ENCODE assay signal across 18 cellular contexts in the genomic region with DNA sequence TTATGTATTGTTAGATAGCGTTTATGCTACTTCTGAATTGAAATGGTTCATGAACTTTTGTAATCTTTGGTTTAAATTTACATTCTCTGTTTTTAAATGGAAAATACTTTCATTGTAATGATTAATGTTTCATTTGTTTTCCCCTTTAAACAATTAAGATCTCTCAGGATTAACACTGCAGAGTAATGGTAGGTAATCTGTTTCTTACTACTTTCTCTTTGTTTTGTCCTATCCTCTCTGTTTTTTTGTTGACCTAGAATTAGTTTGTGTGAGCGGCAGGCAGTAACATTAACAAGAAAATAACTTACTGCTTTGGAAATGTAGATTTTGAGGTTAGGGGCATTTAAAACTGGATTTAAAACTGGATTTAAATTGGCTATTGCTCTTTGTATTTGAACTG. TPM values are rescaled to one million over a fixed set of nuclear protein-coding genes. Genes with fewer than 3 reads are reported as not detected.
DNase-seq lines count a peak whose midpoint lies in the region; ATAC-seq, FAIRE-seq and TF ChIP-seq lines count a peak whose summit lies in the region.
"Had no signal": no experiment of that assay in that cellular context is flagged by ENCODE, and none has a peak within 500 bp of the region (broad histone marks: within the 10 kb centered on the region; RNA-seq: fewer than 3 reads in every experiment).

No MANE protein-coding gene starts in this region.

- peak overlapping the region; percentile 68 for H3K27ac ChIP-seq in GM23338 (ENCODE audit: low read depth)
- no peak overlapping the region for H3K27ac ChIP-seq in endodermal cell (ENCODE audit: low read depth, low read length)
- no peak overlapping the region for H3K27ac ChIP-seq in pancreas
- H3K27ac ChIP-seq in A673 (ENCODE audit: low read depth, low read length, poor library complexity, severe bottlenecking) = no peak overlapping the region

- peak overlapping the region; percentile 2; the same call in 1 of the 2 replicates for H3K4me3 ChIP-seq in GM23338
- H3K4me3 ChIP-seq in endodermal cell (ENCODE audit: low read length) = no peak overlapping the region
- H3K4me3 ChIP-seq in pancreas = no peak overlapping the region
- no peak overlapping the region for H3K4me3 ChIP-seq in A673 (ENCODE audit: low read depth, low read length, poor library complexity, severe bottlenecking)

- no peak for DNase-seq in activated T-cell treated with anti-CD3 and anti-CD28 coated beads, Interleukin-2, amount 50 U/mL, for 72 hours
- DNase-seq in activated T-cell treated with anti-CD3 and anti-CD28 coated beads for 4 hours = no peak
- DNase-seq in GM23338 (ENCODE audit: low spot score) = peak; percentile 37
- DNase-seq in endodermal cell = no peak
- DNase-seq in pancreas = no peak
- no peak for DNase-seq in NOMO-1 treated with DMSO at 0.1 percent for 48 hours (lab: John Stamatoyannopoulos, UW; ENCODE audit: unreplicated experiment)
- DNase-seq in GM10248 (ENCODE audit: extremely low spot score) = no peak
- no peak for DNase-seq in A673 (ENCODE audit: low spot score)
- DNase-seq: Calu3, DMS79, Karpas-422, NCI-H1105 treated with DMSO at 0.1 percent for 48 hours, NCI-H187 treated with DMSO at 0.1 percent for 48 hours, NCI-H2171, NCI-H446 treated with DMSO at 0.1 percent for 48 hours, NCI-H748 treated with DMSO at 0.1 percent for 48 hours had no signal

- peaks cover 69% of the 10 kb centered on the region for H3K79me2 ChIP-seq in GM23338 (replicated peaks; ENCODE audit: insufficient read depth)

- no peaks in the 10 kb centered on the region for H3K9me2 ChIP-seq in GM23338 (ENCODE audit: insufficient read depth)

- H3K4me1 ChIP-seq in GM23338 (ENCODE audit: insufficient read depth) (peaks cover 53% of the 10 kb centered on the region), endodermal cell (ENCODE audit: control insufficient read depth, insufficient read depth, low read length) (no peaks in the 10 kb centered on the region), pancreas (peaks cover 11 to 20% (median 14%) of the 10 kb centered on the region in 3 donors), A673 (ENCODE audit: insufficient read depth, low read length, poor library complexity, severe bottlenecking) (peaks cover 13% of the 10 kb centered on the region)

- no peak overlapping the region for H3K9ac ChIP-seq in endodermal cell (ENCODE audit: extremely low read depth, low read length, poor library complexity, severe bottlenecking)

- WGBS in endodermal cell (ENCODE audit: insufficient coverage in 1 of 2, insufficient read length in 1 of 2), 2 experiments = 89 to 100% methylated on average over 1 to 2 of the region's 2 CpGs
- WGBS in pancreas, 2 donors = 91 to 96% methylated on average over 2 of the region's 2 CpGs

- H3K4me1 Mint-ChIP-seq in activated T-cell treated with anti-CD3 and anti-CD28 coated beads, Interleukin-2, amount 50 U/mL, for 72 hours (ENCODE audit: low read depth) = peaks cover 40% of the 10 kb centered on the region
- peaks cover 51% of the 10 kb centered on the region for H3K4me1 Mint-ChIP-seq in GM23338
- H3K4me1 Mint-ChIP-seq in endodermal cell = peaks cover 38% of the 10 kb centered on the region

- intact Hi-C loops in pancreas (cut with DNase I) (no loop called here), A673 (cut with micrococcal nuclease; ENCODE audit: unreplicated experiment) (no loop called here)

- H3K27ac Mint-ChIP-seq in activated T-cell treated with anti-CD3 and anti-CD28 coated beads, Interleukin-2, amount 50 U/mL, for 72 hours = peak overlapping the region; percentile 63
- H3K27ac Mint-ChIP-seq in GM23338 (peak overlapping the region; percentile 79), endodermal cell (peak overlapping the region; percentile 85)

- no peaks in the 10 kb centered on the region; the same call in 1 of the 2 replicates for H4K20me1 ChIP-seq in GM23338 (replicated peaks; ENCODE audit: insufficient read depth)

- ATAC-seq in activated T-cell treated with anti-CD3 and anti-CD28 coated beads, Interleukin-2, amount 50 U/mL, for 72 hours (replicated peaks in 1 of 2) = no peak
- ATAC-seq in GM23338 (peak; percentile 58), pancreas (no peak)
- ATAC-seq: Panc1, Right ventricle myocardium inferior had no signal

- no peaks in the 10 kb centered on the region for H3F3A ChIP-seq in GM23338 (replicated peaks; ENCODE audit: low read depth)

- H3K9me3 Mint-ChIP-seq in activated T-cell treated with anti-CD3 and anti-CD28 coated beads, Interleukin-2, amount 50 U/mL, for 72 hours = no peaks in the 10 kb centered on the region
- H3K9me3 Mint-ChIP-seq in GM23338 = no peaks in the 10 kb centered on the region
- H3K9me3 Mint-ChIP-seq in endodermal cell = no peaks in the 10 kb centered on the region

- H3K9me3 ChIP-seq in endodermal cell (ENCODE audit: control insufficient read depth, low read length) (no peaks in the 10 kb centered on the region), pancreas (no peaks in the 10 kb centered on the region), A673 (ENCODE audit: low read depth, low read length, poor library complexity, severe bottlenecking) (no peaks in the 10 kb centered on the region)

- CTCF ChIA-PET in GM10248 (lab: Yijun Ruan, JAX) = interaction anchor here (1.2 to 3.3 kb wide), 3 partner anchors 9 to 228 kb away, joined by 3 to 52 read pairs (median 15); a partner anchor contains a TSS
- CTCF ChIA-PET in A673 (lab: Charles Lee) = no interaction called here

- POLR2A ChIA-PET in GM10248 (lab: Yijun Ruan, JAX) = no interaction called here
- POLR2A ChIA-PET in A673 (lab: Charles Lee; ENCODE audit: low non-redundant PET) = no interaction called here

- H3K27me3 Mint-ChIP-seq in activated T-cell treated with anti-CD3 and anti-CD28 coated beads, Interleukin-2, amount 50 U/mL, for 72 hours (ENCODE audit: low read depth) = no peaks in the 10 kb centered on the region
- peaks cover 7% of the 10 kb centered on the region for H3K27me3 Mint-ChIP-seq in GM23338 (ENCODE audit: insufficient read depth, low read depth, poor library complexity)
- no peaks in the 10 kb centered on the region for H3K27me3 Mint-ChIP-seq in endodermal cell (ENCODE audit: insufficient read depth)

- H3K4me2 ChIP-seq in GM23338 = peak overlapping the region; percentile 46

- H3K27me3 ChIP-seq in GM23338 (ENCODE audit: insufficient read depth) = no peaks in the 10 kb centered on the region
- H3K27me3 ChIP-seq in endodermal cell (ENCODE audit: control insufficient read depth, insufficient read depth, low read length, poor library complexity, severe bottlenecking) = no peaks in the 10 kb centered on the region
- H3K27me3 ChIP-seq in pancreas = no peaks in the 10 kb centered on the region
- no peaks in the 10 kb centered on the region for H3K27me3 ChIP-seq in A673 (replicated peaks; ENCODE audit: insufficient read depth, low read depth, low read length, poor library complexity)

- H3K4me3 Mint-ChIP-seq in activated T-cell treated with anti-CD3 and anti-CD28 coated beads, Interleukin-2, amount 50 U/mL, for 72 hours = no peak overlapping the region
- peak overlapping the region; percentile 31; the same call in 2 of the 3 replicates for H3K4me3 Mint-ChIP-seq in GM23338
- peak overlapping the region; percentile 2 for H3K4me3 Mint-ChIP-seq in endodermal cell

- no peak overlapping the region for H2AFZ ChIP-seq in GM23338

- no TSS peak for BruUV-seq in A673 (replicated peaks; lab: Mats Ljungman, UMichigan)

- peak; percentile 5 for FAIRE-seq in pancreas (lab: Jason Lieb, UNC)

- H3K36me3 ChIP-seq in GM23338 (ENCODE audit: insufficient read depth) (no peaks in the 10 kb centered on the region), endodermal cell (ENCODE audit: control insufficient read depth, insufficient read depth, low read length) (peaks cover 63% of the 10 kb centered on the region), pancreas (peaks cover 0 to 11% (median 10%) of the 10 kb centered on the region in 3 donors), A673 (ENCODE audit: insufficient read depth, low read length, poor library complexity, severe bottlenecking) (peaks cover 37% of the 10 kb centered on the region)

- TF ChIP-seq CTCF in GM23338 (conservative IDR thresholded peaks at IDR 0.05; ENCODE audit: low read depth in 2 of 2) = no peak
- no peak for TF ChIP-seq CTCF in endodermal cell (conservative IDR thresholded peaks at IDR 0.05)
- no peak for TF ChIP-seq CTCF in pancreas (IDR thresholded peaks at IDR 0.05)
- no peak for TF ChIP-seq CTCF in GM10248 (IDR thresholded peaks at IDR 0.05; ENCODE audit: control extremely low read depth, extremely low read depth, low read depth, missing control alignments)
- TF ChIP-seq CTCF in A673 (conservative IDR thresholded peaks at IDR 0.05; ENCODE audit: low read depth, low read length) = no peak

- H3K36me3 Mint-ChIP-seq in activated T-cell treated with anti-CD3 and anti-CD28 coated beads, Interleukin-2, amount 50 U/mL, for 72 hours (ENCODE audit: insufficient read depth in 2 of 2) = peaks cover 3 to 16% of the 10 kb centered on the region in 2 donors
- H3K36me3 Mint-ChIP-seq in GM23338 (ENCODE audit: low read depth) (peaks cover 38% of the 10 kb centered on the region; the same call in 2 of the 3 replicates), endodermal cell (ENCODE audit: low read depth) (peaks cover 39% of the 10 kb centered on the region)

TF ChIP-seq in GM23338, 12 proteins besides CTCF, POLR2A, EP300 and RAD21:
- TF ChIP-seq NANOG (IDR thresholded peaks at IDR 0.05; ENCODE audit: borderline replicate concordance) = peak; percentile 95
- no peak for TF ChIP-seq EZH2 (IDR thresholded peaks at IDR 0.05; ENCODE audit: low read depth, unreplicated experiment)
TF ChIP-seq in GM23338: peak in this region for 1.

RNA-seq across cellular contexts. Expression of a gene that starts 19.1 kb away (rescaled TPM):
- 10 to 100 TPM; 84.7 to 97.0 TPM for total RNA-seq in activated T-cell treated with anti-CD3 and anti-CD28 coated beads, Interleukin-2, amount 50 U/mL, for 72 hours
- total RNA-seq in GM23338 (2014; rRNA removed; shearing (Covaris generic)) = 103 and 123 TPM in 2 replicates
- polyA plus RNA-seq in GM23338 (2016; fragmentation: Nextera tagmentation; extraction: Ambion mirVana) (41.9 and 42.5 TPM in 2 replicates), pancreas (10 to 100 TPM in 1 of 2 donors, 1 to 10 TPM in 1; 8.6 to 17.3 TPM)
- total RNA-seq in endodermal cell (100 to 1,000 TPM; 132 to 133 TPM), pancreas (10 to 100 TPM; 41.8 to 77.6 (median 46.4) TPM), A673 (2021) (120 TPM in 2 replicates)
- 136 TPM for polyA plus RNA-seq in endodermal cell (2013, experiment 1 of 2)
- polyA plus RNA-seq in endodermal cell (2013, experiment 2 of 2) = 130 TPM

Comparison
In these comparisons a context has a peak if more than half of its experiments do, and no peak if none do; other contexts are left out.
1. H3K4me3 Mint-ChIP-seq: peak in GM23338 (single experiment) and endodermal cell (single experiment); none in activated T-cell treated with anti-CD3 and anti-CD28 coated beads, Interleukin-2, amount 50 U/mL, for 72 hours (0 of 2).
2. Peak in every context shown above with its lines, with median percentiles within 50 percentile points of each other: H3K27ac Mint-ChIP-seq.